9 cellular contexts compared by ENCODE assay signal in genomic region chr2:216081012-216081411, GRCh38. TPM values are rescaled to one million over a fixed set of nuclear protein-coding genes. Genes with fewer than 3 reads are reported as not detected.
A peak's percentile ranks its signal among the peaks of the same experiment; 100 is the strongest.
DNase-seq lines count a peak whose midpoint lies in the region; ATAC-seq, FAIRE-seq and TF ChIP-seq lines count a peak whose summit lies in the region.
"Had no signal": no experiment of that assay in that cellular context is flagged by ENCODE, and none has a peak within 500 bp of the region (broad histone marks: within the 10 kb centered on the region; RNA-seq: fewer than 3 reads in every experiment).

No MANE protein-coding gene starts in this region.

- H3K9me3 ChIP-seq in keratinocyte (ENCODE audit: control insufficient read depth, low read depth, low read length) = no peaks in the 10 kb centered on the region
- no peaks in the 10 kb centered on the region for H3K9me3 ChIP-seq in testis

- no peak overlapping the region for H3K27ac ChIP-seq in keratinocyte (ENCODE audit: control insufficient read depth, insufficient read depth, low read length)
- no peak overlapping the region for H3K27ac ChIP-seq in testis

- dilution Hi-C loops in keratinocyte (cut with MboI; ENCODE audit: extremely low pct_ligation_motif_present, low sequenced_read_pairs) = no loop called here

- no peaks in the 10 kb centered on the region for H4K20me1 ChIP-seq in keratinocyte (ENCODE audit: control insufficient read depth, extremely low read depth, insufficient read depth, low read length)

- H3K36me3 Mint-ChIP-seq in activated CD4-positive, alpha-beta T cell treated with anti-CD3 and anti-CD28 coated beads, Interleukin-2, amount 10 ng/mL, durations not matched to agents 24 days and 14 days (ENCODE audit: low read depth) = peaks cover 9% of the 10 kb centered on the region
- H3K36me3 Mint-ChIP-seq in activated T-helper 17 cell treated with anti-CD3 and anti-CD28 coated beads, Interleukin-2, amount 50 U/mL, for 72 hours (ENCODE audit: low read depth) = peaks cover 2% of the 10 kb centered on the region

- no peaks in the 10 kb centered on the region for H3K79me2 ChIP-seq in keratinocyte (ENCODE audit: control insufficient read depth, insufficient read depth, low read length)

- H3K9me1 ChIP-seq in keratinocyte (ENCODE audit: control insufficient read depth, extremely low read depth, insufficient read depth, low read length) = no peaks in the 10 kb centered on the region

- ATAC-seq in activated T-helper 17 cell treated with anti-CD3 and anti-CD28 coated beads, Interleukin-2, amount 50 U/mL, for 72 hours (replicated peaks) = no peak

- no peaks in the 10 kb centered on the region for H3K4me1 ChIP-seq in keratinocyte (ENCODE audit: control insufficient read depth, extremely low read depth, insufficient read depth, low read length)
- no peaks in the 10 kb centered on the region for H3K4me1 ChIP-seq in testis

- H3K4me2 ChIP-seq in keratinocyte (ENCODE audit: control insufficient read depth, extremely low read depth, insufficient read depth, low read depth, low read length) = peak overlapping the region; percentile 96

- whole genome bisulfite sequencing in testis, 2 donors = 17 to 40% methylated on average over 1 of the region's 1 CpG

- H3K4me3 Mint-ChIP-seq in activated CD4-positive, alpha-beta T cell treated with anti-CD3 and anti-CD28 coated beads, Interleukin-2, amount 10 ng/mL, durations not matched to agents 24 days and 14 days = peak overlapping the region; percentile 90
- peak overlapping the region; percentile 100 for H3K4me3 Mint-ChIP-seq in activated T-helper 17 cell treated with anti-CD3 and anti-CD28 coated beads, Interleukin-2, amount 50 U/mL, for 72 hours

- no peak for TF ChIP-seq POLR2A in testis (IDR thresholded peaks at IDR 0.05)

- TF ChIP-seq CTCF in keratinocyte (optimal IDR thresholded peaks at IDR 0.05 in 1 of 3, IDR thresholded peaks at IDR 0.05 in 1 of 3, conservative IDR thresholded peaks at IDR 0.05 in 1 of 3; ENCODE audit: extremely low read depth in 1 of 3, insufficient read depth in 2 of 3, low read length in 3 of 3) (no peak), testis (IDR thresholded peaks at IDR 0.05) (no peak)

- intact Hi-C loops in activated CD4-positive, alpha-beta T cell treated with anti-CD3 and anti-CD28 coated beads, Interleukin-2, amount 10 ng/mL, durations not matched to agents 24 days and 14 days (cut with micrococcal nuclease) = loop anchor here (1.0 to 10.0 kb wide), 6 partner anchors 12 to 766 kb away; partner anchors contain the start of genes ATIC and XRCC5
- intact Hi-C loops in testis (cut with DNase I; ENCODE audit: low total_unique reads) = no loop called here

- no peaks in the 10 kb centered on the region for H3K27me3 Mint-ChIP-seq in activated CD4-positive, alpha-beta T cell treated with anti-CD3 and anti-CD28 coated beads, Interleukin-2, amount 10 ng/mL, durations not matched to agents 24 days and 14 days
- H3K27me3 Mint-ChIP-seq in activated T-helper 17 cell treated with anti-CD3 and anti-CD28 coated beads, Interleukin-2, amount 50 U/mL, for 72 hours = no peaks in the 10 kb centered on the region

- H3K36me3 ChIP-seq in keratinocyte (ENCODE audit: control insufficient read depth in 2 of 2, extremely low read depth in 1 of 2, insufficient read depth in 2 of 2, low read length in 2 of 2) (no peaks in the 10 kb centered on the region), testis (ENCODE audit: low read depth, missing control alignments) (no peaks in the 10 kb centered on the region)

- H3K9ac ChIP-seq in keratinocyte (ENCODE audit: control insufficient read depth, extremely low read depth, insufficient read depth, low read length) = peak overlapping the region; percentile 67

- peaks cover 48% of the 10 kb centered on the region for H3K4me1 Mint-ChIP-seq in activated CD4-positive, alpha-beta T cell treated with anti-CD3 and anti-CD28 coated beads, Interleukin-2, amount 10 ng/mL, durations not matched to agents 24 days and 14 days
- peaks cover 37% of the 10 kb centered on the region for H3K4me1 Mint-ChIP-seq in activated T-helper 17 cell treated with anti-CD3 and anti-CD28 coated beads, Interleukin-2, amount 50 U/mL, for 72 hours

- FAIRE-seq in keratinocyte (lab: Jason Lieb, UNC) = no peak
- FAIRE-seq: D721Med had no signal

- peaks cover 4% of the 10 kb centered on the region for H3K27me3 ChIP-seq in keratinocyte (ENCODE audit: control insufficient read depth, extremely low read depth, insufficient read depth, low read length)
- no peaks in the 10 kb centered on the region for H3K27me3 ChIP-seq in testis

- H3K9me3 Mint-ChIP-seq in activated CD4-positive, alpha-beta T cell treated with anti-CD3 and anti-CD28 coated beads, Interleukin-2, amount 10 ng/mL, durations not matched to agents 24 days and 14 days = no peaks in the 10 kb centered on the region
- H3K9me3 Mint-ChIP-seq in activated T-helper 17 cell treated with anti-CD3 and anti-CD28 coated beads, Interleukin-2, amount 50 U/mL, for 72 hours = no peaks in the 10 kb centered on the region

- peak overlapping the region; percentile 78 for H3K27ac Mint-ChIP-seq in activated CD4-positive, alpha-beta T cell treated with anti-CD3 and anti-CD28 coated beads, Interleukin-2, amount 10 ng/mL, durations not matched to agents 24 days and 14 days
- peak overlapping the region; percentile 96 for H3K27ac Mint-ChIP-seq in activated T-helper 17 cell treated with anti-CD3 and anti-CD28 coated beads, Interleukin-2, amount 50 U/mL, for 72 hours

- DNase-seq in activated CD4-positive, alpha-beta T cell treated with anti-CD3 and anti-CD28 coated beads, Interleukin-2, amount 10 ng/mL, durations not matched to agents 24 days and 14 days = no peak
- DNase-seq in activated CD4-positive, alpha-beta T cell treated with anti-CD3 and anti-CD28 coated beads, Interleukin-2, amount 50 U/mL, for 48 hours = no peak
- DNase-seq in keratinocyte (ENCODE audit: low read depth, low spot score) = no peak
- no peak for DNase-seq in testis
- no peak for DNase-seq in epidermal melanocyte (ENCODE audit: insufficient read length, low spot score)
- DNase-seq in NCI-H446 treated with DMSO at 0.1 percent for 48 hours (lab: John Stamatoyannopoulos, UW) = no peak
- DNase-seq in DMS53 (lab: John Stamatoyannopoulos, UW) = no peak

- H3K4me3 ChIP-seq in keratinocyte (ENCODE audit: control insufficient read depth in 2 of 3, extremely low read depth in 1 of 3, insufficient read depth in 2 of 3, low read depth in 1 of 3, low read length in 3 of 3) (peak overlapping the region; percentile 58 to 82 (median 82)), testis (peak overlapping the region; percentile 62 to 72)

- peak overlapping the region; percentile 97 for H2AFZ ChIP-seq in keratinocyte (ENCODE audit: control insufficient read depth, low read length)

RNA-seq across cellular contexts. Expression of gene PECR, which starts 0.6 kb away (rescaled TPM):
- 13.1 and 15.3 TPM in 2 replicates for total RNA-seq in activated CD4-positive, alpha-beta T cell treated with anti-CD3 and anti-CD28 coated beads, Interleukin-2, amount 10 ng/mL, durations not matched to agents 24 days and 14 days
- total RNA-seq in activated T-helper 17 cell treated with anti-CD3 and anti-CD28 coated beads, Interleukin-2, amount 50 U/mL, for 72 hours = 10 to 100 TPM; 27.7 to 27.8 TPM
- polyA plus RNA-seq in keratinocyte = 7.3 to 12.0 TPM (median 7.8 TPM) in 3 replicates
- 1.2 TPM for polyA plus RNA-seq in keratinocyte (2011; ENCODE audit: low read depth)
- 6.9 and 10.2 TPM in 2 replicates for polyA plus RNA-seq in keratinocyte (2011; cell fraction: cytosol; rRNA removed)
- polyA plus RNA-seq in keratinocyte (2011; cell fraction: nucleus; rRNA removed) = 5.2 and 7.3 TPM in 2 replicates
- 1.4 and 4.2 TPM in 2 replicates for polyA plus RNA-seq in keratinocyte (2012; ENCODE audit: low replicate concordance)
- polyA minus RNA-seq in keratinocyte = 4.6 to 14.6 TPM (median 4.9 TPM) in 3 replicates
- 4.2 TPM for polyA minus RNA-seq in keratinocyte (2011; cell fraction: cytosol; rRNA and poly(A)+ RNA removed)
- polyA minus RNA-seq in keratinocyte (2011; cell fraction: nucleus; rRNA and poly(A)+ RNA removed) = 1.7 and 3.8 TPM in 2 replicates
- 1 to 10 TPM; 3.0 to 4.0 TPM for total RNA-seq in testis
- polyA plus RNA-seq in testis (ENCODE audit: insufficient read depth, low read depth, low replicate concordance) = 3.0 TPM

RNA-seq across cellular contexts. Expression of gene TMEM169, which starts 0.7 kb away (rescaled TPM):
- total RNA-seq in activated CD4-positive, alpha-beta T cell treated with anti-CD3 and anti-CD28 coated beads, Interleukin-2, amount 10 ng/mL, durations not matched to agents 24 days and 14 days = 0.51 and 0.97 TPM in 2 replicates
- total RNA-seq in activated T-helper 17 cell treated with anti-CD3 and anti-CD28 coated beads, Interleukin-2, amount 50 U/mL, for 72 hours = 1 to 10 TPM; 1.4 to 1.5 TPM
- polyA plus RNA-seq in keratinocyte (0.07 to 0.08 TPM in 2 of 3 replicates, not detected in the other), testis (ENCODE audit: insufficient read depth, low read depth, low replicate concordance) (1.0 TPM)
- not detected for polyA plus RNA-seq in keratinocyte (2011; ENCODE audit: low read depth)
- 0.06 TPM in 1 of 2 replicates, not detected in the other for polyA plus RNA-seq in keratinocyte (2011; cell fraction: cytosol; rRNA removed)
- 0.04 TPM in 1 of 2 replicates, not detected in the other for polyA plus RNA-seq in keratinocyte (2011; cell fraction: nucleus; rRNA removed)
- 0.04 TPM in 1 of 2 replicates, not detected in the other for polyA plus RNA-seq in keratinocyte (2012; ENCODE audit: low replicate concordance)
- polyA minus RNA-seq in keratinocyte = not detected in 3 replicates
- polyA minus RNA-seq in keratinocyte (2011; cell fraction: cytosol; rRNA and poly(A)+ RNA removed) = not detected
- polyA minus RNA-seq in keratinocyte (2011; cell fraction: nucleus; rRNA and poly(A)+ RNA removed) = not detected in 2 replicates
- under 1 TPM; 0.31 to 0.37 TPM for total RNA-seq in testis

RNA-seq across cellular contexts. Expression of gene XRCC5, which starts 28.1 kb away (rescaled TPM):
- total RNA-seq in activated CD4-positive, alpha-beta T cell treated with anti-CD3 and anti-CD28 coated beads, Interleukin-2, amount 10 ng/mL, durations not matched to agents 24 days and 14 days = 476 and 510 TPM in 2 replicates
- 100 to 1,000 TPM; 391 to 617 TPM for total RNA-seq in activated T-helper 17 cell treated with anti-CD3 and anti-CD28 coated beads, Interleukin-2, amount 50 U/mL, for 72 hours
- 316 to 521 TPM (median 377 TPM) in 3 replicates for polyA plus RNA-seq in keratinocyte
- polyA plus RNA-seq in keratinocyte (2011; ENCODE audit: low read depth) = 206 TPM
- 120 and 289 TPM in 2 replicates for polyA plus RNA-seq in keratinocyte (2011; cell fraction: cytosol; rRNA removed)
- 203 and 222 TPM in 2 replicates for polyA plus RNA-seq in keratinocyte (2011; cell fraction: nucleus; rRNA removed)
- polyA plus RNA-seq in keratinocyte (2012; ENCODE audit: low replicate concordance) = 108 and 202 TPM in 2 replicates
- 242 to 650 TPM (median 576 TPM) in 3 replicates for polyA minus RNA-seq in keratinocyte
- 121 TPM for polyA minus RNA-seq in keratinocyte (2011; cell fraction: cytosol; rRNA and poly(A)+ RNA removed)
- polyA minus RNA-seq in keratinocyte (2011; cell fraction: nucleus; rRNA and poly(A)+ RNA removed) = 185 and 263 TPM in 2 replicates
- total RNA-seq in testis = 100 to 1,000 TPM; 132 to 133 TPM
- polyA plus RNA-seq in testis (ENCODE audit: insufficient read depth, low read depth, low replicate concordance) = 145 TPM
